1 cellular context compared by ENCODE assay signal in genomic region chr6:166775180-166775922, GRCh38.
TF ChIP-seq lines count a peak whose summit lies in the region.

No MANE protein-coding gene starts in this region.

TF ChIP-seq in HepG2, 621 proteins besides CTCF, POLR2A, EP300 and RAD21 (continued from another document and continues in another):
- TF ChIP-seq, protein P1, sequence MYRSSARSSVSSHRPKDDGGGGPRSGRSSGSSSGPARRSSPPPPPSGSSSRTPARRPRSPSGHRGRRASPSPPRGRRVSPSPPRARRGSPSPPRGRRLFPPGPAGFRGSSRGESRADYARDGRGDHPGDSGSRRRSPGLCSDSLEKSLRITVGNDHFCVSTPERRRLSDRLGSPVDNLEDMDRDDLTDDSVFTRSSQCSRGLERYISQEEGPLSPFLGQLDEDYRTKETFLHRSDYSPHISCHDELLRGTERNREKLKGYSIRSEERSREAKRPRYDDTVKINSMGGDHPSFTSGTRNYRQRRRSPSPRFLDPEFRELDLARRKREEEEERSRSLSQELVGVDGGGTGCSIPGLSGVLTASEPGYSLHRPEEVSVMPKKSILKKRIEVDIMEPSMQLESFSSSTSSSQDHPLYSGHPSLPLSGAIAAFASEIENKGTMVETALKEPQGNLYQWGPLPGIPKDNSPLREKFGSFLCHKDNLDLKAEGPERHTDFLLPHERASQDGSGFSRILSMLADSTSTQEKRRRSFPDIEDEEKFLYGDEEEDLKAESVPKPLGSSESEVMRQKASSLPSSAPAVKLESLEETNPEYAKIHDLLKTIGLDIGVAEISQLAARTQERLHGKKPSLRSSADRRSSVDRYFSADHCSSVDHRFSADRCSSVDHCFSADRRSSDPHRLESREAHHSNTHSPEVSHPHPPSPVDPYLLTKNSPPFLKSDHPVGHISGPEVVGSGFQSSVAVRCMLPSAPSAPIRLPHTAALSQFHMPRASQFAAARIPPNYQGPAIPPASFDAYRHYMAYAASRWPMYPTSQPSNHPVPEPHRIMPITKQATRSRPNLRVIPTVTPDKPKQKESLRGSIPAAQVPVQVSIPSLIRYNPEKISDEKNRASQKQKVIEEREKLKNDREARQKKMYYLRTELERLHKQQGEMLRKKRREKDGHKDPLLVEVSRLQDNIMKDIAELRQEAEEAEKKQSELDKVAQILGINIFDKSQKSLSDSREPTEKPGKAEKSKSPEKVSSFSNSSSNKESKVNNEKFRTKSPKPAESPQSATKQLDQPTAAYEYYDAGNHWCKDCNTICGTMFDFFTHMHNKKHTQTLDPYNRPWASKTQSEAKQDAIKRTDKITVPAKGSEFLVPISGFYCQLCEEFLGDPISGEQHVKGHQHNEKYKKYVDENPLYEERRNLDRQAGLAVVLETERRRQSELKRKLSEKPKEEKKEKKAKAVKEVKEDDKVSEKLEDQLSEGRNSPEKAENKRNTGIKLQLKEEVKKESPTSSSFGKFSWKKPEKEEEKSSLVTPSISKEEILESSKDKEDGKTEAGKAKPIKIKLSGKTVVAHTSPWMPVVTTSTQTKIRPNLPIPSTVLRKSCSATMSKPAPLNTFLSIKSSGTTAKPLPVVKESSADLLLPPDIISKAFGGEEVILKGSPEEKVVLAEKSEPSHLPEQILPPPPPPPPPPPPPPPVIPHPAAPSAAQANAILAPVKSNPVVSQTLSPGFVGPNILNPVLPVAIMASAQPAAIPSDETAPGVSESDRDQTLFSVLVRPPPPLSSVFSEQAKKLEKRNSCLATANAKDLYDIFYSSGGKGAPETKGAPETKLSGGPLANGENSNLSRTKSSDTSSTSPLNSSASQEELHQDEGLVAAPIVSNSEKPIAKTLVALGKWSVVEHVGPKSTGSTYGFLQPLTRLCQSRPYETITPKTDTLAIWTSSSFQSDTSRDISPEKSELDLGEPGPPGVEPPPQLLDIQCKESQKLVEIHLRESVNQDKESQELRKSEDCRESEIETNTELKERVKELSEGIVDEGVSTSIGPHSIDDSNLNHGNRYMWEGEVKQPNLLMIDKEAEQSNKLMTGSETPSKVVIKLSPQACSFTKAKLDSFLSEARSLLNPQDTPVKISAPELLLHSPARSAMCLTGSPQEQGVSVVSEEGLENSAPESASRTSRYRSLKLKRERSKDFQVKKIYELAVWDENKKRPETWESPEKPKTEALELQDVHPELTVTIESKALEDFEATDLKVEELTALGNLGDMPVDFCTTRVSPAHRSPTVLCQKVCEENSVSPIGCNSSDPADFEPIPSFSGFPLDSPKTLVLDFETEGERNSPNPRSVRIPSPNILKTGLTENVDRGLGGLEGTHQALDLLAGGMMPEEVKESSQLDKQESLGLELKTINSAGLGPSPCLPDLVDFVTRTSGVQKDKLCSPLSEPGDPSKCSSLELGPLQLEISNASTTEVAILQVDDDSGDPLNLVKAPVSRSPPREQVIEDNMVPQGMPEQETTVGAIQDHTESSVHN (CRISPR knock-in tag; IDR thresholded peaks at IDR 0.05), result no peak
- TF ChIP-seq FOXM1 (CRISPR knock-in tag; IDR thresholded peaks at IDR 0.05), result no peak
- 0 out of 2 replicates have a peak, but pooled peaks have one; percentile 38 for TF ChIP-seq ZBTB20 (CRISPR knock-in tag; IDR thresholded peaks at IDR 0.05; ENCODE audit: borderline replicate concordance, low read depth)
- no peak for TF ChIP-seq FLYWCH1 (CRISPR knock-in tag; IDR thresholded peaks at IDR 0.05)
- TF ChIP-seq, protein P2, sequence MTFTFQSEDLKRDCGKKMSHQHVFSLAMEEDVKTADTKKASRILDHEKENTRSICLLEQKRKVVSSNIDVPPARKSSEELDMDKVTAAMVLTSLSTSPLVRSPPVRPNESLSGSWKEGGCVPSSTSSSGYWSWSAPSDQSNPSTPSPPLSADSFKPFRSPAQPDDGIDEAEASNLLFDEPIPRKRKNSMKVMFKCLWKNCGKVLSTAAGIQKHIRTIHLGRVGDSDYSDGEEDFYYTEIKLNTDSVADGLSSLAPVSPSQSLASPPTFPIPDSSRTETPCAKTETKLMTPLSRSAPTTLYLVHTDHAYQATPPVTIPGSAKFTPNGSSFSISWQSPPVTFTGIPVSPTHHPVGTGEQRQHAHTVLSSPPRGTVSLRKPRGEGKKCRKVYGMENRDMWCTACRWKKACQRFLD (CRISPR knock-in tag; IDR thresholded peaks at IDR 0.05; ENCODE audit: borderline replicate concordance), result no peak
- TF ChIP-seq SNRNP70 (IDR thresholded peaks at IDR 0.05; ENCODE audit: low read depth, low read length), result no peak
- TF ChIP-seq MTA1 (CRISPR knock-in tag; IDR thresholded peaks at IDR 0.05; ENCODE audit: borderline replicate concordance), result no peak
- TF ChIP-seq, protein P3, sequence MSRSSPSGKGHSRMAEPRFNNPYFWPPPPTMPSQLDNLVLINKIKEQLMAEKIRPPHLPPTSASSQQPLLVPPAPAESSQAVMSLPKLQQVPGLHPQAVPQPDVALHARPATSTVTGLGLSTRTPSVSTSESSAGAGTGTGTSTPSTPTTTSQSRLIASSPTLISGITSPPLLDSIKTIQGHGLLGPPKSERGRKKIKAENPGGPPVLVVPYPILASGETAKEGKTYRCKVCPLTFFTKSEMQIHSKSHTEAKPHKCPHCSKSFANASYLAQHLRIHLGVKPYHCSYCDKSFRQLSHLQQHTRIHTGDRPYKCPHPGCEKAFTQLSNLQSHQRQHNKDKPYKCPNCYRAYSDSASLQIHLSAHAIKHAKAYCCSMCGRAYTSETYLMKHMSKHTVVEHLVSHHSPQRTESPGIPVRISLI (CRISPR knock-in tag; IDR thresholded peaks at IDR 0.05; ENCODE audit: borderline replicate concordance), result no peak
- no peak for TF ChIP-seq SATB2 (CRISPR knock-in tag; IDR thresholded peaks at IDR 0.05)
- no peak for TF ChIP-seq EED (CRISPR knock-in tag; IDR thresholded peaks at IDR 0.05)
- no peak for TF ChIP-seq ZNF329 (CRISPR knock-in tag; IDR thresholded peaks at IDR 0.05; ENCODE audit: low read depth)
- no peak for TF ChIP-seq ZFP36L1 (CRISPR knock-in tag; IDR thresholded peaks at IDR 0.05)
- TF ChIP-seq TBP (CRISPR knock-in tag; IDR thresholded peaks at IDR 0.05), result no peak
- 0 out of 2 replicates have a peak, but pooled peaks have one; percentile 12 for TF ChIP-seq MAZ (IDR thresholded peaks at IDR 0.05; ENCODE audit: borderline replicate concordance, low read depth, low read length)
- no peak for TF ChIP-seq MAZ (CRISPR knock-in tag; IDR thresholded peaks at IDR 0.05; ENCODE audit: low read depth)
- 0 out of 4 replicates have a peak, but pooled peaks of 1 of the 2 experiments have one; percentile 35 for TF ChIP-seq KLF16 (CRISPR knock-in tag; IDR thresholded peaks at IDR 0.05)
- no peak for TF ChIP-seq SNAPC5 (CRISPR knock-in tag; IDR thresholded peaks at IDR 0.05; ENCODE audit: borderline replicate concordance)
- TF ChIP-seq ZNF878 (CRISPR knock-in tag; IDR thresholded peaks at IDR 0.05), result no peak
- TF ChIP-seq ZNF317 (CRISPR knock-in tag; IDR thresholded peaks at IDR 0.05), result no peak
- TF ChIP-seq, protein P4, sequence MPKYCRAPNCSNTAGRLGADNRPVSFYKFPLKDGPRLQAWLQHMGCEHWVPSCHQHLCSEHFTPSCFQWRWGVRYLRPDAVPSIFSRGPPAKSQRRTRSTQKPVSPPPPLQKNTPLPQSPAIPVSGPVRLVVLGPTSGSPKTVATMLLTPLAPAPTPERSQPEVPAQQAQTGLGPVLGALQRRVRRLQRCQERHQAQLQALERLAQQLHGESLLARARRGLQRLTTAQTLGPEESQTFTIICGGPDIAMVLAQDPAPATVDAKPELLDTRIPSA (CRISPR knock-in tag; IDR thresholded peaks at IDR 0.05; ENCODE audit: borderline replicate concordance), result no peak
- no peak for TF ChIP-seq EZH2 (conservative IDR thresholded peaks at IDR 0.05; ENCODE audit: low read depth, low read length)
- no peak for TF ChIP-seq LCORL (IDR thresholded peaks at IDR 0.05)
- TF ChIP-seq LCORL (CRISPR knock-in tag; IDR thresholded peaks at IDR 0.05), result 0 out of 2 replicates have a peak, but pooled peaks have one; percentile 27
- no peak for TF ChIP-seq MLLT10 (CRISPR knock-in tag; IDR thresholded peaks at IDR 0.05)
- no peak for TF ChIP-seq PHF21A (CRISPR knock-in tag; IDR thresholded peaks at IDR 0.05)
- TF ChIP-seq ZMYM2 (CRISPR knock-in tag; IDR thresholded peaks at IDR 0.05), result no peak
- TF ChIP-seq ZFP36L2 (CRISPR knock-in tag; IDR thresholded peaks at IDR 0.05), result no peak
- no peak for TF ChIP-seq HMG20A (CRISPR knock-in tag; IDR thresholded peaks at IDR 0.05; ENCODE audit: borderline replicate concordance)
- no peak for TF ChIP-seq NFRKB (IDR thresholded peaks at IDR 0.05)
- TF ChIP-seq, protein P5, sequence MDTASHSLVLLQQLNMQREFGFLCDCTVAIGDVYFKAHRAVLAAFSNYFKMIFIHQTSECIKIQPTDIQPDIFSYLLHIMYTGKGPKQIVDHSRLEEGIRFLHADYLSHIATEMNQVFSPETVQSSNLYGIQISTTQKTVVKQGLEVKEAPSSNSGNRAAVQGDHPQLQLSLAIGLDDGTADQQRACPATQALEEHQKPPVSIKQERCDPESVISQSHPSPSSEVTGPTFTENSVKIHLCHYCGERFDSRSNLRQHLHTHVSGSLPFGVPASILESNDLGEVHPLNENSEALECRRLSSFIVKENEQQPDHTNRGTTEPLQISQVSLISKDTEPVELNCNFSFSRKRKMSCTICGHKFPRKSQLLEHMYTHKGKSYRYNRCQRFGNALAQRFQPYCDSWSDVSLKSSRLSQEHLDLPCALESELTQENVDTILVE (CRISPR knock-in tag; IDR thresholded peaks at IDR 0.05), result no peak
- no peak for TF ChIP-seq GATAD1 (CRISPR knock-in tag; IDR thresholded peaks at IDR 0.05)
- TF ChIP-seq ZSCAN25 (CRISPR knock-in tag; IDR thresholded peaks at IDR 0.05), result no peak
- TF ChIP-seq ZNF687 (CRISPR knock-in tag; IDR thresholded peaks at IDR 0.05), result peak; percentile 25
- TF ChIP-seq, protein P6, sequence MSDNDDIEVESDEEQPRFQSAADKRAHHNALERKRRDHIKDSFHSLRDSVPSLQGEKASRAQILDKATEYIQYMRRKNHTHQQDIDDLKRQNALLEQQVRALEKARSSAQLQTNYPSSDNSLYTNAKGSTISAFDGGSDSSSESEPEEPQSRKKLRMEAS (IDR thresholded peaks at IDR 0.05), result 0 out of 2 replicates have a peak, but pooled peaks have one; percentile 15
- no peak for TF ChIP-seq RFX3 (CRISPR knock-in tag; IDR thresholded peaks at IDR 0.05)
- TF ChIP-seq, protein P7, sequence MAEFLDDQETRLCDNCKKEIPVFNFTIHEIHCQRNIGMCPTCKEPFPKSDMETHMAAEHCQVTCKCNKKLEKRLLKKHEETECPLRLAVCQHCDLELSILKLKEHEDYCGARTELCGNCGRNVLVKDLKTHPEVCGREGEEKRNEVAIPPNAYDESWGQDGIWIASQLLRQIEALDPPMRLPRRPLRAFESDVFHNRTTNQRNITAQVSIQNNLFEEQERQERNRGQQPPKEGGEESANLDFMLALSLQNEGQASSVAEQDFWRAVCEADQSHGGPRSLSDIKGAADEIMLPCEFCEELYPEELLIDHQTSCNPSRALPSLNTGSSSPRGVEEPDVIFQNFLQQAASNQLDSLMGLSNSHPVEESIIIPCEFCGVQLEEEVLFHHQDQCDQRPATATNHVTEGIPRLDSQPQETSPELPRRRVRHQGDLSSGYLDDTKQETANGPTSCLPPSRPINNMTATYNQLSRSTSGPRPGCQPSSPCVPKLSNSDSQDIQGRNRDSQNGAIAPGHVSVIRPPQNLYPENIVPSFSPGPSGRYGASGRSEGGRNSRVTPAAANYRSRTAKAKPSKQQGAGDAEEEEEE (CRISPR knock-in tag; IDR thresholded peaks at IDR 0.05; ENCODE audit: borderline replicate concordance), result 0 out of 2 replicates have a peak, but pooled peaks have one; percentile 61
- TF ChIP-seq DR1 (CRISPR knock-in tag; IDR thresholded peaks at IDR 0.05), result no peak
- TF ChIP-seq, protein P8, sequence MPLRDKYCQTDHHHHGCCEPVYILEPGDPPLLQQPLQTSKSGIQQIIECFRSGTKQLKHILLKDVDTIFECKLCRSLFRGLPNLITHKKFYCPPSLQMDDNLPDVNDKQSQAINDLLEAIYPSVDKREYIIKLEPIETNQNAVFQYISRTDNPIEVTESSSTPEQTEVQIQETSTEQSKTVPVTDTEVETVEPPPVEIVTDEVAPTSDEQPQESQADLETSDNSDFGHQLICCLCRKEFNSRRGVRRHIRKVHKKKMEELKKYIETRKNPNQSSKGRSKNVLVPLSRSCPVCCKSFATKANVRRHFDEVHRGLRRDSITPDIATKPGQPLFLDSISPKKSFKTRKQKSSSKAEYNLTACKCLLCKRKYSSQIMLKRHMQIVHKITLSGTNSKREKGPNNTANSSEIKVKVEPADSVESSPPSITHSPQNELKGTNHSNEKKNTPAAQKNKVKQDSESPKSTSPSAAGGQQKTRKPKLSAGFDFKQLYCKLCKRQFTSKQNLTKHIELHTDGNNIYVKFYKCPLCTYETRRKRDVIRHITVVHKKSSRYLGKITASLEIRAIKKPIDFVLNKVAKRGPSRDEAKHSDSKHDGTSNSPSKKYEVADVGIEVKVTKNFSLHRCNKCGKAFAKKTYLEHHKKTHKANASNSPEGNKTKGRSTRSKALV (CRISPR knock-in tag; IDR thresholded peaks at IDR 0.05), result 0 out of 2 replicates have a peak, but pooled peaks have one; percentile 56
- TF ChIP-seq ZNF839 (CRISPR knock-in tag; IDR thresholded peaks at IDR 0.05; ENCODE audit: borderline replicate concordance), result no peak
- TF ChIP-seq TBX3 (IDR thresholded peaks at IDR 0.05; ENCODE audit: borderline replicate concordance), result no peak
- no peak for TF ChIP-seq BORCS8-MEF2B (CRISPR knock-in tag; IDR thresholded peaks at IDR 0.05)
- no peak for TF ChIP-seq KDM3A (CRISPR knock-in tag; IDR thresholded peaks at IDR 0.05; ENCODE audit: low read depth)
- TF ChIP-seq ZNF605 (CRISPR knock-in tag; IDR thresholded peaks at IDR 0.05), result peak; percentile 17; the same call in 1 of the 2 replicates
- TF ChIP-seq TP53 (CRISPR knock-in tag; conservative IDR thresholded peaks at IDR 0.05), result no peak
- TF ChIP-seq TOPORS (CRISPR knock-in tag; IDR thresholded peaks at IDR 0.05), result no peak
- TF ChIP-seq NFKBIZ (CRISPR knock-in tag; IDR thresholded peaks at IDR 0.05), result no peak
